ENCODE assay signal across 8 cellular contexts in the genomic region with DNA sequence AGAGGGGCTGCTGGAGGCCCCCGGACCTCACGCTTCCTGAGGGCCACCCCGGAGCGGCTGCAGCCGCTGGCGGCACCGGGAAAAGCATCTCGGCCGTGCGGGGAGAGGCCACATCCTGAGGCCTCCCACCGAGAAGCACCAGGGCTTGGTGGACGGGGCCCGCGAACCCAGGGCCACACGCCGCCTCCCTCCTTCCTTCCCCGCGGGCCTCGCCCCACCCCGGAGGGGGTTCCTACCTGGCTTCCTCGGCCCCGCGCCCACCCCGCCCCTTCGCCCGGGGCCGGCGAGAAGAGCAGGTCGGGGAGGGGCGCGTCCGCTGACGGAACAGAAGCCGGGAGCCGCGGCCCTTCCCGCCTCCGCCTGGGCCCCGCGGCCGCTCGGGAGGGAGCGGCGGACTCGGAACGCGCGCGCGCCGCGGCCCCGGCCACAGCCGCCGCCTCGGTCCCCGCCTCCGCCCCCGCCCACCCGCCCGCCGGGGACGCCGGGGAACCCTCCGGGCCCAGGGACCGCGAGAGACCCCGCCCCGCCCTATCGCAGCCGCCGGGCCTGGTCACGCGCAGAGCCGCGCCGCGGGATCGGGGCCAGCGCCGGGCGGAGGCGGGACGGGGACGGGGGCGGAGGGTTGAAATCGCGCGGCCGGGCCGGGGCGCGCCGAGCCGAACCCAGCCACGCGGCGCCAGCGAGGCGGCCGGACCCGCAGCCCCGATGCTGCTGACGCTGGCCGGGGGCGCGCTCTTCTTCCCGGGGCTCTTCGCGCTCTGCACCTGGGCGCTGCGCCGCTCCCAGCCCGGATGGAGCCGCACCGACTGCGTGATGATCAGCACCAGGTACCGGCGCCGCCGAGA. TPM values are rescaled to one million over a fixed set of nuclear protein-coding genes. Genes with fewer than 3 reads are reported as not detected.
DNase-seq lines count a peak whose midpoint lies in the region; ATAC-seq and TF ChIP-seq lines count a peak whose summit lies in the region.

A gene (plus strand): TSS at position 654 of the 845 bp plus-strand sequence. CDS start 52 bp downstream, at position 706.

- intact Hi-C loops in CD8-positive, alpha-beta T cell (cut with DNase I, micrococcal nuclease) = loop anchor here (1.0 to 2.0 kb wide), 3 partner anchors 17 to 21 kb away; a partner anchor contains a TSS
- intact Hi-C loops in activated B cell treated with CpG ODN at 0.5 μM for 24 hours (cut with micrococcal nuclease) = loop anchor here (1.0 to 2.0 kb wide), 3 partner anchors 8 to 21 kb away; a partner anchor contains a TSS

- POLR2A ChIA-PET in CD8-positive, alpha-beta T cell (lab: Charles Lee) = interaction anchor here (1.2 kb wide), 1 partner anchor 17 kb away, joined by 4 read pairs; a partner anchor contains a TSS
- POLR2A ChIA-PET in activated B cell treated with CpG ODN at 0.5 μM for 24 hours (lab: Charles Lee) = no interaction called here

- no peak for TF ChIP-seq CTCF in CD8-positive, alpha-beta T cell (IDR thresholded peaks at IDR 0.05)
- no peak for TF ChIP-seq CTCF in activated B cell treated with CpG ODN at 0.5 μM for 24 hours (IDR thresholded peaks at IDR 0.05)

- CTCF ChIA-PET in CD8-positive, alpha-beta T cell (lab: Charles Lee) = no interaction called here
- CTCF ChIA-PET in activated B cell treated with CpG ODN at 0.5 μM for 24 hours (lab: Charles Lee) = interaction anchor here (1.0 kb wide), 1 partner anchor 19 kb away, joined by 3 read pairs; no protein-coding TSS in a partner anchor

- no peaks in the 10 kb centered on the region for H3K9me3 Mint-ChIP-seq in CD8-positive, alpha-beta T cell
- H3K9me3 Mint-ChIP-seq in activated B cell treated with CpG ODN at 0.5 μM for 24 hours = no peaks in the 10 kb centered on the region

- H3K4me1 ChIP-seq in CD8-positive, alpha-beta T cell (ENCODE audit: insufficient read depth, low read length) = peaks cover 7% of the 10 kb centered on the region

- DNase-seq in CD8-positive, alpha-beta T cell = peak in 5 of 7 experiments; percentile 35 to 64 (median 39)
- DNase-seq in activated B cell treated with CpG ODN at 0.5 μM for 24 hours = peak; percentile 50
- DNase-seq in kidney glomerular epithelial cell (lab: John Stamatoyannopoulos, UW) = peak; percentile 23
- peak; percentile 77 for DNase-seq in stimulated activated CD4-positive, alpha-beta T cell treated with anti-CD3 and anti-CD28 coated beads, Interleukin-15, amount 100 ng/mL, for 24 hours

- H3K4me1 Mint-ChIP-seq in CD8-positive, alpha-beta T cell (ENCODE audit: low read depth) = peaks cover 11% of the 10 kb centered on the region
- H3K4me1 Mint-ChIP-seq in activated B cell treated with CpG ODN at 0.5 μM for 24 hours = peaks cover 6% of the 10 kb centered on the region

- H3K36me3 ChIP-seq in CD8-positive, alpha-beta T cell (ENCODE audit: insufficient read depth, low read length) = no peaks in the 10 kb centered on the region
- peaks cover 16% of the 10 kb centered on the region for H3K36me3 ChIP-seq in KOPT-K1 (ENCODE audit: insufficient read depth, low read length)

- no peaks in the 10 kb centered on the region for H3K9me3 ChIP-seq in CD8-positive, alpha-beta T cell (ENCODE audit: low read length)
- no peaks in the 10 kb centered on the region for H3K9me3 ChIP-seq in KOPT-K1 (ENCODE audit: insufficient read depth, low read length, poor library complexity, severe bottlenecking)

- peak within 1 kb of the TSS; percentile 57 for H3K27ac Mint-ChIP-seq in CD8-positive, alpha-beta T cell
- H3K27ac Mint-ChIP-seq in activated B cell treated with CpG ODN at 0.5 μM for 24 hours = no peak within 1 kb of the TSS

- no peaks in the 10 kb centered on the region for H3K27me3 Mint-ChIP-seq in CD8-positive, alpha-beta T cell (ENCODE audit: low read depth)
- no peaks in the 10 kb centered on the region for H3K27me3 Mint-ChIP-seq in activated B cell treated with CpG ODN at 0.5 μM for 24 hours

- H3K4me3 ChIP-seq in CD8-positive, alpha-beta T cell (ENCODE audit: low read depth, low read length) = peak within 1 kb of the TSS; percentile 52

- peak; percentile 73 for ATAC-seq in CD8-positive, alpha-beta T cell
- peak; percentile 66 for ATAC-seq in GM19463 (IDR thresholded peaks at IDR 0.05; ENCODE audit: unreplicated experiment)
- ATAC-seq in activated B cell treated with CpG ODN at 0.5 μM for 24 hours (ENCODE audit: low read depth) = peak; percentile 63
- no peak for ATAC-seq in GM21576 (IDR thresholded peaks at IDR 0.05; ENCODE audit: unreplicated experiment)

- no peak within 1 kb of the TSS for H3K27ac ChIP-seq in CD8-positive, alpha-beta T cell (ENCODE audit: low read depth, low read length)
- H3K27ac ChIP-seq in KOPT-K1 (ENCODE audit: low read depth, low read length, poor library complexity, severe bottlenecking) (peak within 1 kb of the TSS; percentile 50), cingulate gyrus (ENCODE audit: low read depth, low read length) (peak within 1 kb of the TSS; percentile 39)

- H3K27me3 ChIP-seq in CD8-positive, alpha-beta T cell (ENCODE audit: insufficient read depth, low read length) = no peaks in the 10 kb centered on the region

- no peaks in the 10 kb centered on the region for H3K36me3 Mint-ChIP-seq in CD8-positive, alpha-beta T cell
- no peaks in the 10 kb centered on the region for H3K36me3 Mint-ChIP-seq in activated B cell treated with CpG ODN at 0.5 μM for 24 hours (ENCODE audit: low read depth)

- peak within 1 kb of the TSS; percentile 87 for H3K4me3 Mint-ChIP-seq in CD8-positive, alpha-beta T cell
- H3K4me3 Mint-ChIP-seq in activated B cell treated with CpG ODN at 0.5 μM for 24 hours = peak within 1 kb of the TSS; percentile 87

RNA-seq across cellular contexts. Expression of the gene that starts here (rescaled TPM):
- total RNA-seq in CD8-positive, alpha-beta T cell = 1 to 10 TPM; 1.5 to 3.2 TPM
- 2.8 and 3.1 TPM in 2 replicates for total RNA-seq in activated B cell treated with CpG ODN at 0.5 μM for 24 hours

Comparison
In these comparisons a context has a peak if more than half of its experiments do, and no peak if none do; other contexts are left out.
1. DNase-seq: peak in every context shown above with its lines; median percentile 77 in stimulated activated CD4-positive, alpha-beta T cell treated with anti-CD3 and anti-CD28 coated beads, Interleukin-15, amount 100 ng/mL, for 24 hours; 50 in activated B cell treated with CpG ODN at 0.5 μM for 24 hours; 39 in CD8-positive, alpha-beta T cell; 23 in kidney glomerular epithelial cell.